In genomic region chr13:20704459-20705069, GRCh38 we compare ENCODE assay signal across 10 cellular contexts. TPM values are rescaled to one million over a fixed set of nuclear protein-coding genes. Genes with fewer than 3 reads are reported as not detected.
DNase-seq lines count a peak whose midpoint lies in the region; ATAC-seq and TF ChIP-seq lines count a peak whose summit lies in the region.
"Had no signal": no experiment of that assay in that cellular context is flagged by ENCODE, and none has a peak within 500 bp of the region (broad histone marks: within the 10 kb centered on the region; RNA-seq: fewer than 3 reads in every experiment).

No MANE protein-coding gene starts in this region.

- no peak overlapping the region for H3K14ac ChIP-seq in mesenchymal stem cell (ENCODE audit: low read length in 2 of 2)

- intact Hi-C loops in Right ventricle myocardium superior (cut with DNase I) (no loop called here), cardiac septum (cut with DNase I) (loop anchor here (5.0 kb wide), 1 partner anchor 177 kb away; the partner anchor contains the start of gene CRYL1), mammary epithelial cell (cut with micrococcal nuclease) (loop anchor here (1.0 to 10.0 kb wide), 4 partner anchors 138 to 522 kb away; partner anchors contain the start of genes CRYL1 and IFT88), uterus (cut with DNase I; ENCODE audit: low total_unique reads) (no loop called here)

- no peaks in the 10 kb centered on the region for H3K79me1 ChIP-seq in mesenchymal stem cell (replicated peaks; ENCODE audit: low read length, poor library complexity, severe bottlenecking)

- ATAC-seq in Right ventricle myocardium superior (ENCODE audit: poor library complexity), result peak; percentile 4

- H4K8ac ChIP-seq in mesenchymal stem cell (ENCODE audit: low read length), result no peak overlapping the region

- no peak overlapping the region for H4K91ac ChIP-seq in mesenchymal stem cell (ENCODE audit: low read length)

- no peaks in the 10 kb centered on the region for H4K20me1 ChIP-seq in mammary epithelial cell (ENCODE audit: insufficient read depth, low read length)

- H2BK15ac ChIP-seq in mesenchymal stem cell (ENCODE audit: low read depth, poor library complexity, severe bottlenecking), result peak overlapping the region; percentile 93

- H2AFZ ChIP-seq in mammary epithelial cell (ENCODE audit: low read depth, low read length), result peak overlapping the region; percentile 46
- no peak overlapping the region for H2AFZ ChIP-seq in mesenchymal stem cell (ENCODE audit: low read depth, low read length)

- H3K9me3 ChIP-seq in mammary epithelial cell (replicated peaks; ENCODE audit: insufficient read depth, low read length) (no peaks in the 10 kb centered on the region), mesenchymal stem cell (ENCODE audit: control insufficient read depth, low read length) (no peaks in the 10 kb centered on the region), uterus (no peaks in the 10 kb centered on the region)
- H3K9me3 ChIP-seq: SJCRH30 had no signal

- H3K4me1 ChIP-seq in mammary epithelial cell (ENCODE audit: insufficient read depth, low read length) (peaks cover 6% of the 10 kb centered on the region), mesenchymal stem cell (ENCODE audit: control insufficient read depth, insufficient read depth, low read depth, low read length) (peaks cover 11% of the 10 kb centered on the region), uterus (no peaks in the 10 kb centered on the region)

- CTCF ChIA-PET in mammary epithelial cell (lab: Charles Lee; ENCODE audit: low non-redundant PET) (interaction anchor here (0.5 kb wide), 1 partner anchor 522 kb away, joined by 5 read pairs; no protein-coding TSS in a partner anchor), GM10248 (lab: Yijun Ruan, JAX) (interaction anchor here (0.7 to 5.9 kb wide), 16 partner anchors 8 to 224 kb away, joined by 3 to 34 read pairs (median 4); partner anchors contain the start of gene CRYL1)

- no peak overlapping the region for H2AK5ac ChIP-seq in mesenchymal stem cell (ENCODE audit: low read length, severe bottlenecking)

- H3K27me3 ChIP-seq in mammary epithelial cell (ENCODE audit: insufficient read depth, low read length), result no peaks in the 10 kb centered on the region
- peaks cover 0 to 9% of the 10 kb centered on the region in 2 experiments for H3K27me3 ChIP-seq in mesenchymal stem cell (ENCODE audit: control insufficient read depth in 1 of 2, insufficient read depth in 1 of 2, low read length in 2 of 2)
- H3K27me3 ChIP-seq in uterus, result no peaks in the 10 kb centered on the region
- H3K27me3 ChIP-seq: SJCRH30 had no signal

- H3K27ac ChIP-seq in mammary epithelial cell (ENCODE audit: insufficient read depth, low read depth, low read length), result no peak overlapping the region
- no peak overlapping the region for H3K27ac ChIP-seq in mesenchymal stem cell (ENCODE audit: low read length, poor library complexity, severe bottlenecking)
- H3K27ac ChIP-seq in uterus, result peak overlapping the region in 1 of 2 donors; percentile 63
- H3K27ac ChIP-seq: SJCRH30 had no signal

- no peak overlapping the region for H2BK12ac ChIP-seq in mesenchymal stem cell (ENCODE audit: low read length in 2 of 2)

- in situ Hi-C loops in mammary epithelial cell (cut with MboI; ENCODE audit: low sequenced_read_pairs in 2 of 2), result no loop called here

- H3K9ac ChIP-seq in mammary epithelial cell (ENCODE audit: insufficient read depth, low read length), result no peak overlapping the region
- no peak overlapping the region for H3K9ac ChIP-seq in mesenchymal stem cell (ENCODE audit: low read length)

- H3K36me3 ChIP-seq in mammary epithelial cell (ENCODE audit: insufficient read depth, low read length) (no peaks in the 10 kb centered on the region), mesenchymal stem cell (ENCODE audit: control insufficient read depth in 1 of 2, insufficient read depth in 2 of 2, low read depth in 1 of 2, low read length in 2 of 2) (no peaks in the 10 kb centered on the region), uterus (no peaks in the 10 kb centered on the region)
- H3K36me3 ChIP-seq: SJCRH30 had no signal

- H2BK120ac ChIP-seq in mesenchymal stem cell (ENCODE audit: low read depth, low read length), result peak overlapping the region; percentile 73

- no TSS peak for BruUV-seq in mammary epithelial cell (replicated peaks; lab: Mats Ljungman, UMichigan)

- TF ChIP-seq CTCF in mammary epithelial cell (conservative IDR thresholded peaks at IDR 0.05 in 1 of 2, IDR thresholded peaks at IDR 0.05 in 1 of 2; ENCODE audit: extremely low read depth in 1 of 2, insufficient read depth in 1 of 2, low read depth in 1 of 2, low read length in 2 of 2) (no peak), uterus (IDR thresholded peaks at IDR 0.05) (no peak), GM10248 (IDR thresholded peaks at IDR 0.05; ENCODE audit: control extremely low read depth, extremely low read depth, low read depth, missing control alignments) (no peak)

- peak overlapping the region in 1 of 3 experiments; percentile 12 for H3K4me3 ChIP-seq in mammary epithelial cell (replicated peaks in 1 of 3; ENCODE audit: insufficient read depth in 1 of 3, low read depth in 2 of 3, low read length in 3 of 3)
- H3K4me3 ChIP-seq in mesenchymal stem cell (ENCODE audit: insufficient read depth in 1 of 2, low read depth in 1 of 2, low read length in 2 of 2), result peak overlapping the region in 1 of 2 experiments; percentile 81
- peak overlapping the region; percentile 25 to 62 for H3K4me3 ChIP-seq in uterus

- POLR2A ChIA-PET in GM10248 (lab: Yijun Ruan, JAX), result interaction anchor here (0.6 kb wide), 1 partner anchor 947 kb away, joined by 4 read pairs; no protein-coding TSS in a partner anchor

- H3K23ac ChIP-seq in mesenchymal stem cell (ENCODE audit: low read length in 2 of 2), result no peak overlapping the region

- no peak for DNase-seq in Right ventricle myocardium superior
- DNase-seq in cardiac septum (ENCODE audit: low spot score), result no peak
- DNase-seq in mammary epithelial cell, result no peak
- no peak for DNase-seq in mesenchymal stem cell
- no peak for DNase-seq in uterus
- no peak for DNase-seq in DMS79 treated with DMSO at 0.1 percent for 48 hours (lab: John Stamatoyannopoulos, UW)
- no peak for DNase-seq in GM10248 (ENCODE audit: extremely low spot score)
- DNase-seq in SHP77 treated with DMSO at 0.1 percent for 48 hours (lab: John Stamatoyannopoulos, UW), result no peak
- DNase-seq: cortex of kidney had no signal

- 53% methylated on average over 4 of the region's 20 CpGs for WGBS in mammary epithelial cell (ENCODE audit: low coverage, missing lambda C conversion rate)
- 32% methylated on average over 11 of the region's 20 CpGs for WGBS in mesenchymal stem cell

- dilution Hi-C loops in mammary epithelial cell (cut with HindIII; ENCODE audit: low sequenced_read_pairs), result loop anchor here (5.0 kb wide), 1 partner anchor 522 kb away; no protein-coding TSS in a partner anchor

- H3K4me2 ChIP-seq in mammary epithelial cell (ENCODE audit: insufficient read depth, low read depth, low read length), result peak overlapping the region; percentile 41
- H3K4me2 ChIP-seq in mesenchymal stem cell (ENCODE audit: low read length, poor library complexity, severe bottlenecking), result no peak overlapping the region

- no peak overlapping the region for H2BK5ac ChIP-seq in mesenchymal stem cell (ENCODE audit: low read depth, low read length, poor library complexity, severe bottlenecking)

- no peaks in the 10 kb centered on the region for H3K79me2 ChIP-seq in mammary epithelial cell (ENCODE audit: insufficient read depth, low read length)

- no peak overlapping the region for H3K4ac ChIP-seq in mesenchymal stem cell (ENCODE audit: low read depth in 1 of 2, low read length in 2 of 2)

- no peak for TF ChIP-seq POLR2A in uterus (IDR thresholded peaks at IDR 0.05)

- H3K18ac ChIP-seq in mesenchymal stem cell (ENCODE audit: low read depth in 1 of 2, low read length in 2 of 2), result no peak overlapping the region

RNA-seq across cellular contexts. Expression of gene IL17D, which starts 1.1 kb away (rescaled TPM):
- 0.54 TPM for total RNA-seq in Right ventricle myocardium superior
- 2.4 TPM for total RNA-seq in cardiac septum
- total RNA-seq in mammary epithelial cell, result under 1 TPM; 0.31 to 0.67 TPM
- 0.19 TPM for polyA plus RNA-seq in mammary epithelial cell
- polyA minus RNA-seq in mammary epithelial cell, result not detected
- polyA plus RNA-seq in mesenchymal stem cell (2013, experiment 1 of 2), result 0.62 TPM
- 0.53 TPM for polyA plus RNA-seq in mesenchymal stem cell (2013, experiment 2 of 2)
- total RNA-seq in uterus, result 1 to 10 TPM in 2 of 4 donors, not detected in 2; 2.7 to 5.6 TPM

Comparison
In these comparisons a context has a peak if more than half of its experiments do, and no peak if none do; other contexts are left out.
1. intact Hi-C loops: an anchor here in cardiac septum (5.0 kb wide) and mammary epithelial cell (1.0 to 10.0 kb wide); none called in Right ventricle myocardium superior and uterus.